In the genomic region with DNA sequence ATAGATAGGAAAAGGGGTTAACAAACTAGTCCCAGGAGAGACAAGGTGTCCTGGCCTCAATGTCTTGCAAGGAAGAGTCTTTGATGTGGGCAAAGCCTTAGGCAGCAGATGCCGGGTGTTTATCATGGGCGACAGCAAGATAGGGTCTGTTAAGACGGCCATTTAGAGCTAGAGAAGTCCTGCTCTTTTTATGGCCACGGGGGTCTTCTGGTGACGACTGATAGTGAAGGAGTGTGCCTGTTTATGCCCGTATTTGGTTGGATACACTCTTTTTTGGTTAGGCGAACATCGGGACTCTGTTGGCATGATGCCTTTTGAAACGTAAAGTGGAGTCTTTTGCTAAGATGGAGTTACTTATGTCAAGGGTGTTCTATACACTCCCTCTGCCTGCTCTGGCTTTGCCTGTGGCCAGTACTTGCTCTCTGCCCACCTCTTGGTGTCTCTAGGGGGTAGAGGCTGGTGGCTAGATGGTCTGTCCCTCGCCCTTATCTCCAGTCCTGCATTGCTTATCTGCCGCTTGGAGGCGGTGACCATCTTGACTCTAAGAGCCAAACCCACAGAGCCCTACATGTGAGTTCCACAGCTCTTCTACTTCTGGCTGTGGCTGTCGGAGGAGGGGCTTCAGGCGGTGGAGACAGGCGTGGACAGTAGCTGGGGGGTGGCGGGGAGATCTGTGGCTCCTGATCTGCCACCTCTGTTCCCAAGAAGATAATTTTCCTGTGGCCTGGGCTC, we compare ENCODE assay signal across 8 cellular contexts. TPM values are rescaled to one million over a fixed set of nuclear protein-coding genes. Genes with fewer than 3 reads are reported as not detected.
DNase-seq lines count a peak whose midpoint lies in the region; ATAC-seq and TF ChIP-seq lines count a peak whose summit lies in the region.

No MANE protein-coding gene starts in this region.

- H3K36me3 Mint-ChIP-seq in activated CD8-positive, alpha-beta T cell treated with anti-CD3 and anti-CD28 coated beads, Interleukin-2, amount 10 ng/mL, durations not matched to agents 7 days and 5 days (ENCODE audit: low read depth) = no peaks in the 10 kb centered on the region

- TF ChIP-seq EP300 in stomach (IDR thresholded peaks at IDR 0.05) = no peak

- H3K27ac Mint-ChIP-seq in activated CD8-positive, alpha-beta T cell treated with anti-CD3 and anti-CD28 coated beads, Interleukin-2, amount 10 ng/mL, durations not matched to agents 7 days and 5 days = peak overlapping the region; percentile 99

- peaks cover 49% of the 10 kb centered on the region for H3K4me1 Mint-ChIP-seq in activated CD8-positive, alpha-beta T cell treated with anti-CD3 and anti-CD28 coated beads, Interleukin-2, amount 10 ng/mL, durations not matched to agents 7 days and 5 days (ENCODE audit: low read depth)

- peak overlapping the region; percentile 85 for H3K4me3 Mint-ChIP-seq in activated CD8-positive, alpha-beta T cell treated with anti-CD3 and anti-CD28 coated beads, Interleukin-2, amount 10 ng/mL, durations not matched to agents 7 days and 5 days

- H3K9me3 ChIP-seq in iPS-18a (ENCODE audit: control insufficient read depth, low read depth, low read length) (no peaks in the 10 kb centered on the region), stomach (no peaks in the 10 kb centered on the region)

- H3K9me3 Mint-ChIP-seq in activated CD8-positive, alpha-beta T cell treated with anti-CD3 and anti-CD28 coated beads, Interleukin-2, amount 10 ng/mL, durations not matched to agents 7 days and 5 days (ENCODE audit: insufficient read depth) = no peaks in the 10 kb centered on the region

- DNase-seq in DMS53 (lab: John Stamatoyannopoulos, UW) (peak; percentile 34), DMS53 treated with DMSO at 0.1 percent for 48 hours (lab: John Stamatoyannopoulos, UW; ENCODE audit: unreplicated experiment) (no peak), stomach (no peak)
- DNase-seq in activated CD8-positive, alpha-beta T cell treated with anti-CD3 and anti-CD28 coated beads, Interleukin-2, amount 10 ng/mL, durations not matched to agents 7 days and 5 days = no peak
- DNase-seq in effector CD8-positive, alpha-beta T cell (lab: John Stamatoyannopoulos, UW) = no peak

- H3K4me3 ChIP-seq in iPS-18a (ENCODE audit: low read length) = peak overlapping the region; percentile 97
- H3K4me3 ChIP-seq in stomach = peak overlapping the region; percentile 52 to 72 (median 63)

- TF ChIP-seq CTCF in stomach (IDR thresholded peaks at IDR 0.05) = no peak

- TF ChIP-seq POLR2A in stomach (IDR thresholded peaks at IDR 0.05) = no peak

- H3K4me1 ChIP-seq in iPS-18a (ENCODE audit: control insufficient read depth, low read depth, low read length) (peaks cover 8% of the 10 kb centered on the region), stomach (peaks cover 11 to 18% (median 16%) of the 10 kb centered on the region in 4 donors)

- H3K36me3 ChIP-seq in iPS-18a (ENCODE audit: control insufficient read depth, low read depth, low read length) = no peaks in the 10 kb centered on the region
- no peaks in the 10 kb centered on the region for H3K36me3 ChIP-seq in stomach

- no peak overlapping the region for H3K9ac ChIP-seq in iPS-18a (ENCODE audit: low read length)

- H3K27ac ChIP-seq in iPS-18a (ENCODE audit: low read length) (no peak overlapping the region), stomach (peak overlapping the region in 4 of 5 donors; percentile 78 to 89 (median 84))

- WGBS in stomach, 5 donors = 84 to 90% (median 87%) methylated on average over 16 of the region's 16 CpGs

- POLR2A ChIA-PET in activated CD8-positive, alpha-beta T cell treated with anti-CD3 and anti-CD28 coated beads, Interleukin-2, amount 10 ng/mL, durations not matched to agents 7 days and 5 days (lab: Charles Lee) = interaction anchor here (0.9 to 2.4 kb wide), 16 partner anchors 8 to 716 kb away, joined by 3 to 10 read pairs (median 4); partner anchors contain the start of genes PXYLP1 and RASA2

- CTCF ChIA-PET in activated CD8-positive, alpha-beta T cell treated with anti-CD3 and anti-CD28 coated beads, Interleukin-2, amount 10 ng/mL, durations not matched to agents 7 days and 5 days (lab: Charles Lee) = interaction anchor here (0.6 to 8.5 kb wide), 31 partner anchors 8 to 565 kb away, joined by 3 to 223 read pairs (median 6); no protein-coding TSS in a partner anchor

- intact Hi-C loops in stomach (cut with DNase I; ENCODE audit: low total_unique reads) = no loop called here

- ATAC-seq in activated CD8-positive, alpha-beta T cell treated with anti-CD3 and anti-CD28 coated beads, Interleukin-2, amount 10 ng/mL, durations not matched to agents 7 days and 5 days = no peak
- ATAC-seq in GM18861 (IDR thresholded peaks at IDR 0.05; ENCODE audit: unreplicated experiment) = no peak
- no peak for ATAC-seq in HG03342 (IDR thresholded peaks at IDR 0.05; ENCODE audit: unreplicated experiment)

- H3K27me3 ChIP-seq in iPS-18a (ENCODE audit: control insufficient read depth, insufficient read depth, low read length) (peaks cover 8% of the 10 kb centered on the region), stomach (no peaks in the 10 kb centered on the region)

- H3K27me3 Mint-ChIP-seq in activated CD8-positive, alpha-beta T cell treated with anti-CD3 and anti-CD28 coated beads, Interleukin-2, amount 10 ng/mL, durations not matched to agents 7 days and 5 days (ENCODE audit: low read depth) = no peaks in the 10 kb centered on the region

RNA-seq across cellular contexts. Expression of gene ZBTB38, which starts 55.8 kb away (rescaled TPM):
- total RNA-seq in activated CD8-positive, alpha-beta T cell treated with anti-CD3 and anti-CD28 coated beads, Interleukin-2, amount 10 ng/mL, durations not matched to agents 7 days and 5 days = 10 to 100 TPM; 27.8 to 29.6 TPM
- total RNA-seq in stomach = 100 to 1,000 TPM in 1 of 5 donors, 10 to 100 TPM in 4; 26.9 to 253 (median 64.3) TPM
- polyA plus RNA-seq in stomach = 10 to 100 TPM in 1 of 3 donors, 1 to 10 TPM in 2; 5.3 to 10.7 (median 9.5) TPM
